9 cellular contexts compared by ENCODE assay signal in the genomic region with DNA sequence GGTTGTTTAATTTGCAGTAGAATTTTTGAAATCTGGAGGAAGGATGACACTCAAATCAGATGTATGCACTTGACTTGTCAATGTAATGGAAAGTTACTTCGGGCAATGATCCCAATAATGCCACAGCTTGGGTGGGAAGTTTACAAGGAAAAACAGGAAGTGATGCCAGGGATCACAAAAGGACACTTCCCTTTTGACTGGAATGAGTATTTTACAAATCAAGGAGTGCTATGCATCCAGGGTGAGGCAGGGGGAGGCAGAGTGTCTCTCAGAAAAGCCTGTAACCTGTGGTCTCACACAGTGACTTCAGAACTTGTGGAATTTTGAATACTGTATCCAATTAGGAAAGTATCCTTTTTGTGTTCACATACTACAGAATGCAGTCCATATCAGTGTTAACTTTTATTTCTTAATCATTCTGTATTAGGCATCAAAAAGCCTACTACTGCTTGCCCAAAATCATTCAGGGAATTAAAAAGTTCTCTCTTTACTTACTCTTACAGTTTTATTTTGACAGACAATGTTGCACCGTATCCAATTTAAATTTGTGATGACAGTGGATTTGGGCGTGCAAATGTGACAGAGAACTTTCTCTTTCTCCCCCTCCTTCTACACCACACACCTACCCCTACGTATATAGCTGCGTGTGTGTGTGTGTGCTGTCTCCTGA.
DNase-seq lines count a peak whose midpoint lies in the region; ATAC-seq, FAIRE-seq and TF ChIP-seq lines count a peak whose summit lies in the region.
"Had no signal": no experiment of that assay in that cellular context is flagged by ENCODE, and none has a peak within 500 bp of the region (broad histone marks: within the 10 kb centered on the region; RNA-seq: fewer than 3 reads in every experiment).

No MANE protein-coding gene starts in this region.

- DNase-seq in DMS 273 treated with DMSO at 0.1 percent for 48 hours (lab: John Stamatoyannopoulos, UW) (peak; percentile 66), LoVo (ENCODE audit: low spot score) (peak; percentile 64), ascending aorta (ENCODE audit: low spot score in 2 of 2) (peak in 1 of 2 donors; percentile 78), kidney (peak; percentile 43), uterus (peak in 1 of 2 donors; percentile 32), suprapubic skin (ENCODE audit: low spot score in 2 of 2) (no peak)
- no peak for DNase-seq in activated T-cell treated with anti-CD3 and anti-CD28 coated beads, Interleukin-2, amount 50 U/mL, for 72 hours

- H3K4me3 Mint-ChIP-seq in activated T-cell treated with anti-CD3 and anti-CD28 coated beads, Interleukin-2, amount 50 U/mL, for 72 hours = no peak overlapping the region
- H3K4me3 Mint-ChIP-seq: memory B cell had no signal

- ATAC-seq in activated T-cell treated with anti-CD3 and anti-CD28 coated beads, Interleukin-2, amount 50 U/mL, for 72 hours (replicated peaks in 1 of 2) = no peak
- no peak for ATAC-seq in GM21515 (IDR thresholded peaks at IDR 0.05; ENCODE audit: unreplicated experiment)

- H3K27ac Mint-ChIP-seq in activated T-cell treated with anti-CD3 and anti-CD28 coated beads, Interleukin-2, amount 50 U/mL, for 72 hours = no peak overlapping the region
- H3K27ac Mint-ChIP-seq: memory B cell had no signal

- no peaks in the 10 kb centered on the region for H3K36me3 ChIP-seq in ascending aorta
- no peaks in the 10 kb centered on the region for H3K36me3 ChIP-seq in kidney (ENCODE audit: control insufficient read depth in 1 of 2, insufficient read depth in 2 of 2, low read length in 2 of 2)
- H3K36me3 ChIP-seq in uterus = no peaks in the 10 kb centered on the region
- no peaks in the 10 kb centered on the region for H3K36me3 ChIP-seq in suprapubic skin

- H3K4me3 ChIP-seq in ascending aorta (no peak overlapping the region), kidney (ENCODE audit: low read length in 2 of 2) (no peak overlapping the region), uterus (no peak overlapping the region), suprapubic skin (no peak overlapping the region)

- H3K27me3 ChIP-seq in ascending aorta (no peaks in the 10 kb centered on the region), uterus (no peaks in the 10 kb centered on the region), suprapubic skin (no peaks in the 10 kb centered on the region)

- no peaks in the 10 kb centered on the region for H3K4me1 Mint-ChIP-seq in activated T-cell treated with anti-CD3 and anti-CD28 coated beads, Interleukin-2, amount 50 U/mL, for 72 hours (ENCODE audit: low read depth)
- H3K4me1 Mint-ChIP-seq: memory B cell had no signal

- H3K9me3 ChIP-seq in ascending aorta (no peaks in the 10 kb centered on the region), kidney (ENCODE audit: control insufficient read depth in 1 of 2, low read length in 2 of 2) (no peaks in the 10 kb centered on the region), uterus (no peaks in the 10 kb centered on the region), suprapubic skin (no peaks in the 10 kb centered on the region)

- intact Hi-C loops in ascending aorta (cut with DNase I) (loop anchor here (2.0 to 5.0 kb wide), 3 partner anchors 71 to 444 kb away; partner anchors contain the start of gene MECOM), kidney (cut with DNase I) (no loop called here), uterus (cut with DNase I; ENCODE audit: low total_unique reads) (no loop called here)

- FAIRE-seq in kidney (lab: Jason Lieb, UNC) = no peak

- H3K4me1 ChIP-seq in ascending aorta (no peaks in the 10 kb centered on the region), kidney (ENCODE audit: control insufficient read depth in 1 of 2, insufficient read depth in 1 of 2, low read depth in 1 of 2, low read length in 2 of 2) (no peaks in the 10 kb centered on the region), uterus (no peaks in the 10 kb centered on the region), suprapubic skin (no peaks in the 10 kb centered on the region)

- no peaks in the 10 kb centered on the region for H3K27me3 Mint-ChIP-seq in activated T-cell treated with anti-CD3 and anti-CD28 coated beads, Interleukin-2, amount 50 U/mL, for 72 hours (ENCODE audit: low read depth)
- H3K27me3 Mint-ChIP-seq: memory B cell had no signal

- peak; percentile 56 to 78 (median 73) for TF ChIP-seq CTCF in ascending aorta (IDR thresholded peaks at IDR 0.05)
- TF ChIP-seq CTCF in kidney (IDR thresholded peaks at IDR 0.05; ENCODE audit: borderline replicate concordance, extremely low read depth, insufficient read depth) = peak; percentile 43
- peak; percentile 21 to 61 (median 33) for TF ChIP-seq CTCF in uterus (IDR thresholded peaks at IDR 0.05)
- peak in 1 of 2 donors; percentile 34 for TF ChIP-seq CTCF in suprapubic skin (IDR thresholded peaks at IDR 0.05)

- WGBS in suprapubic skin = 74% methylated on average over 5 of the region's 5 CpGs

- TF ChIP-seq POLR2A in uterus (IDR thresholded peaks at IDR 0.05) (no peak), suprapubic skin (IDR thresholded peaks at IDR 0.05) (no peak)

- H3K9ac ChIP-seq in kidney (ENCODE audit: low read length in 2 of 2) = no peak overlapping the region

- no peaks in the 10 kb centered on the region for H3K9me3 Mint-ChIP-seq in activated T-cell treated with anti-CD3 and anti-CD28 coated beads, Interleukin-2, amount 50 U/mL, for 72 hours
- H3K9me3 Mint-ChIP-seq: memory B cell had no signal

- H3K27ac ChIP-seq in ascending aorta (peak overlapping the region in 1 of 2 donors; percentile 11), kidney (ENCODE audit: low read depth in 2 of 2, low read length in 2 of 2) (no peak overlapping the region), uterus (no peak overlapping the region), suprapubic skin (no peak overlapping the region)

- TF ChIP-seq EP300 in suprapubic skin (IDR thresholded peaks at IDR 0.05) = no peak

- H3K36me3 Mint-ChIP-seq in activated T-cell treated with anti-CD3 and anti-CD28 coated beads, Interleukin-2, amount 50 U/mL, for 72 hours (ENCODE audit: insufficient read depth in 2 of 2) = no peaks in the 10 kb centered on the region
- H3K36me3 Mint-ChIP-seq: memory B cell had no signal

Comparison
In these comparisons a context has a peak if more than half of its experiments do, and no peak if none do; other contexts are left out.
1. DNase-seq: peak in DMS 273 treated with DMSO at 0.1 percent for 48 hours (single experiment), LoVo (single experiment) and kidney (single experiment); none in suprapubic skin (0 of 2) and activated T-cell treated with anti-CD3 and anti-CD28 coated beads, Interleukin-2, amount 50 U/mL, for 72 hours (0 of 2).